ENCODE assay signal across 25 cellular contexts in the genomic region with DNA sequence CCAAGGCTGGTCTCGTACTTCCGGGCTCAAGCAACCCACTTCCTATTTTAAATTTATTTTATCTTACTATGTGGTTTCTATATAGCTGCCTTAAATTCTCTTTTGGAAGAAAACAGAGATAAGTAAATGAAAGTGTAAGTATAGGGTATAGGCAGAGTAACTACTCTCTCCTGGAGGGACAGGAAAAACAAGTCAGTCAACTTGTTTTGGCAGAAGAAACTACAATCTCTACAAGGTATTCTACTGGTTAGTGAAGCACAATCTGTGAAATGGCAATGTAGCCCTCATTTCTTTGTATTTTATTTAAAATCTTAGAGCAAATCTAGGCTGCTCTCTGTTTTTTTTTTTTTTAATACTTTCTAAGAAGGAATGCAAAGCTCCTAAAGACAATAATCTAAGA.
"Had no signal": no experiment of that assay in that cellular context is flagged by ENCODE, and none has a peak within 500 bp of the region (broad histone marks: within the 10 kb centered on the region; RNA-seq: fewer than 3 reads in every experiment).

No MANE protein-coding gene starts in this region.

- H3K27ac ChIP-seq: ascending aorta, heart left ventricle, neural progenitor cell, parathyroid adenoma, spleen, testis, upper lobe of left lung had no signal

- ATAC-seq: effector memory CD8-positive, alpha-beta T cell; heart left ventricle; natural killer cell; right cardiac atrium; stimulated activated naive CD8-positive, alpha-beta T cell treated with anti-CD3 and anti-CD28 coated beads, Interleukin-15, Interleukin-2, amounts not matched to agents 100 U/mL and 50 U/mL, for 24 hours; T-cell had no signal

- H3K4me3 ChIP-seq: ascending aorta, heart left ventricle, neural progenitor cell, spleen, testis, upper lobe of left lung had no signal

- H2AFZ ChIP-seq: neural progenitor cell, parathyroid adenoma had no signal

- H3K4me2 ChIP-seq: neural progenitor cell had no signal

- H3K9me3 ChIP-seq: ascending aorta, heart left ventricle, spleen, testis, upper lobe of left lung had no signal

- H3K27me3 ChIP-seq: ascending aorta, heart left ventricle, neural progenitor cell, spleen, testis, upper lobe of left lung had no signal

- H3K9ac ChIP-seq: neural progenitor cell, parathyroid adenoma had no signal

- DNase-seq: activated CD4-positive, alpha-beta memory T cell treated with anti-CD3 and anti-CD28 coated beads, Interleukin-2, amount 10 ng/mL, durations not matched to agents 7 days and 5 days; activated CD4-positive, alpha-beta T cell treated with anti-CD3 and anti-CD28 coated beads, Interleukin-2, amount 10 ng/mL, durations not matched to agents 24 days and 14 days; activated CD8-positive, alpha-beta memory T cell treated with anti-CD3 and anti-CD28 coated beads, Interleukin-2, amount 50 U/mL, for 48 hours; activated gamma-delta T cell; activated naive CD4-positive, alpha-beta T cell treated with anti-CD3 and anti-CD28 coated beads, Interleukin-2, amount 10 ng/mL, durations not matched to agents 7 days and 5 days; activated naive CD8-positive, alpha-beta T cell treated with anti-CD3 and anti-CD28 coated beads, Interleukin-2, amount 10 ng/mL, durations not matched to agents 7 days and 5 days; activated T-cell treated with anti-CD3 and anti-CD28 coated beads, Interleukin-2, amount 50 U/mL, for 24 hours; caudate nucleus; cortex of kidney; effector memory CD8-positive, alpha-beta T cell; foreskin fibroblast; heart left ventricle; hypothalamus; natural killer cell; occipital lobe; right cardiac atrium; spleen; stimulated activated CD4-positive, alpha-beta T cell treated with anti-CD3 and anti-CD28 coated beads, Interleukin-2, amount 100 ng/mL, for 48 hours; stimulated activated naive CD8-positive, alpha-beta T cell treated with anti-CD3 and anti-CD28 coated beads, Interleukin-15, Interleukin-2, amounts not matched to agents 100 U/mL and 50 U/mL, for 24 hours; T-cell; testis; upper lobe of left lung had no signal

- H3K4me1 ChIP-seq: ascending aorta, heart left ventricle, neural progenitor cell, testis, upper lobe of left lung had no signal
